37 cellular contexts compared by ENCODE assay signal in genomic region chrX:15547356-15547755, GRCh38. TPM values are rescaled to one million over a fixed set of nuclear protein-coding genes. Genes with fewer than 3 reads are reported as not detected.
"Had no signal": no experiment of that assay in that cellular context is flagged by ENCODE, and none has a peak within 500 bp of the region (broad histone marks: within the 10 kb centered on the region; RNA-seq: fewer than 3 reads in every experiment).

No MANE protein-coding gene starts in this region.

- H3K4me1 ChIP-seq: ascending aorta had no signal

- ATAC-seq: activated CD8-positive, alpha-beta memory T cell treated with anti-CD3 and anti-CD28 coated beads, Interleukin-2, amount 10 ng/mL, durations not matched to agents 7 days and 5 days; activated CD8-positive, alpha-beta T cell treated with anti-CD3 and anti-CD28 coated beads, Interleukin-2, amount 10 ng/mL, durations not matched to agents 7 days and 5 days; activated naive CD8-positive, alpha-beta T cell treated with anti-CD3 and anti-CD28 coated beads, Interleukin-2, amount 50 U/mL, for 24 hours had no signal

- H3K27me3 ChIP-seq: ascending aorta, cardiac muscle cell had no signal

- H3K9me3 Mint-ChIP-seq: activated B cell treated with CpG ODN at 0.5 μM for 24 hours; activated CD4-positive, alpha-beta memory T cell treated with anti-CD3 and anti-CD28 coated beads, Interleukin-2, amount 10 ng/mL, durations not matched to agents 7 days and 5 days; activated CD4-positive, alpha-beta T cell treated with anti-CD3 and anti-CD28 coated beads, Interleukin-2, amount 10 ng/mL, durations not matched to agents 7 days and 5 days; activated naive CD4-positive, alpha-beta T cell treated with anti-CD3 and anti-CD28 coated beads, Interleukin-2, amount 10 ng/mL, durations not matched to agents 7 days and 5 days; activated naive CD4-positive, alpha-beta T cell treated with anti-CD3 and anti-CD28 coated beads, Interleukin-2, amount 50 U/mL, for 24 hours; activated naive CD8-positive, alpha-beta T cell treated with anti-CD3 and anti-CD28 coated beads, Interleukin-2, amount 10 ng/mL, durations not matched to agents 7 days and 5 days; activated naive CD8-positive, alpha-beta T cell treated with anti-CD3 and anti-CD28 coated beads, Interleukin-2, amount 50 U/mL, for 24 hours; activated T-helper 2 cell treated with anti-CD3 and anti-CD28 coated beads, Interferon-gamma antibody, Interleukin-2, Interleukin-4, amounts not matched to agents 10 μg/mL and 5 μg/mL and 100 μg/mL, durations not matched to agents 14 hours and 24 hours and 36 hours; central memory CD8-positive, alpha-beta T cell; T-helper 1 cell treated with Interleukin-12 subunit alpha and Interleukin-12 subunit beta and Interleukin-4 antibody, amounts not matched to agents 30 μg/mL and 1 μg/mL, for 36 hours; T-helper 2 cell treated with Interferon-gamma antibody and Interleukin-4, amounts not matched to agents 5 μg/mL and 100 μg/mL, for 36 hours had no signal

- H3K4me1 Mint-ChIP-seq: activated B cell treated with CpG ODN at 0.5 μM for 24 hours; activated CD4-positive, alpha-beta memory T cell treated with anti-CD3 and anti-CD28 coated beads, Interleukin-2, amount 10 ng/mL, durations not matched to agents 7 days and 5 days; activated CD4-positive, alpha-beta T cell treated with anti-CD3 and anti-CD28 coated beads, Interleukin-2, amount 10 ng/mL, durations not matched to agents 7 days and 5 days; activated CD8-positive, alpha-beta memory T cell treated with anti-CD3 and anti-CD28 coated beads, Interleukin-2, amount 10 ng/mL, durations not matched to agents 7 days and 5 days; activated naive CD4-positive, alpha-beta T cell treated with anti-CD3 and anti-CD28 coated beads, Interleukin-2, amount 10 ng/mL, durations not matched to agents 7 days and 5 days; activated naive CD4-positive, alpha-beta T cell treated with anti-CD3 and anti-CD28 coated beads, Interleukin-2, amount 50 U/mL, for 24 hours; activated naive CD8-positive, alpha-beta T cell treated with anti-CD3 and anti-CD28 coated beads, Interleukin-2, amount 10 ng/mL, durations not matched to agents 7 days and 5 days; activated naive CD8-positive, alpha-beta T cell treated with anti-CD3 and anti-CD28 coated beads, Interleukin-2, amount 50 U/mL, for 24 hours; brain; central memory CD8-positive, alpha-beta T cell had no signal

- DNase-seq: activated B cell treated with CpG ODN at 0.5 μM for 24 hours; activated CD4-positive, alpha-beta memory T cell treated with anti-CD3 and anti-CD28 coated beads, Interleukin-2, amount 10 ng/mL, durations not matched to agents 7 days and 5 days; activated CD4-positive, alpha-beta T cell treated with anti-CD3 and anti-CD28 coated beads for 48 hours; activated CD4-positive, alpha-beta T cell treated with anti-CD3 and anti-CD28 coated beads, Interleukin-2, amount 10 ng/mL, durations not matched to agents 7 days and 5 days; activated CD4-positive, alpha-beta T cell treated with anti-CD3 and anti-CD28 coated beads, Interleukin-2, amount 50 U/mL, for 48 hours; activated CD4-positive, CD25-positive, alpha-beta regulatory T cell treated with anti-CD3 and anti-CD28 coated beads, Interleukin-2, amount 50 U/mL, for 72 hours; activated CD8-positive, alpha-beta memory T cell treated with anti-CD3 and anti-CD28 coated beads for 24 hours; activated CD8-positive, alpha-beta memory T cell treated with anti-CD3 and anti-CD28 coated beads, Interleukin-2, amount 10 ng/mL, durations not matched to agents 7 days and 5 days; activated CD8-positive, alpha-beta memory T cell treated with anti-CD3 and anti-CD28 coated beads, Interleukin-2, amount 50 U/mL, for 48 hours; activated CD8-positive, alpha-beta T cell treated with anti-CD3 and anti-CD28 coated beads, Interleukin-2, amount 10 ng/mL, durations not matched to agents 7 days and 5 days; activated effector memory CD4-positive, alpha-beta T cell treated with Interleukin-2 at 50 U/mL for 16 hours; activated gamma-delta T cell; activated naive CD4-positive, alpha-beta T cell treated with anti-CD3 and anti-CD28 coated beads, Interleukin-2, amount 10 ng/mL, durations not matched to agents 7 days and 5 days; activated naive CD4-positive, alpha-beta T cell treated with Interleukin-2 at 50 U/mL for 16 hours; activated naive CD8-positive, alpha-beta T cell treated with anti-CD3 and anti-CD28 coated beads, Interleukin-2, amount 10 ng/mL, durations not matched to agents 7 days and 5 days; activated naive CD8-positive, alpha-beta T cell treated with anti-CD3 and anti-CD28 coated beads, Interleukin-2, amount 50 U/mL, for 24 hours; activated T-cell treated with anti-CD3 and anti-CD28 coated beads, Interleukin-2, amount 50 U/mL, for 24 hours; activated T-cell treated with anti-CD3 and anti-CD28 coated beads, Interleukin-2, amount 50 U/mL, for 48 hours; amygdala; anterior cingulate cortex; caudate nucleus; cerebellar nuclear complex; T-helper 1 cell; T-helper 2 cell; T-helper 9 cell had no signal

- H3K27ac ChIP-seq: ascending aorta, cardiac muscle cell, VCaP had no signal

- FAIRE-seq: bronchial epithelial cell, TTC549 had no signal

- H3K27ac Mint-ChIP-seq: activated B cell treated with CpG ODN at 0.5 μM for 24 hours; activated CD4-positive, alpha-beta memory T cell treated with anti-CD3 and anti-CD28 coated beads, Interleukin-2, amount 10 ng/mL, durations not matched to agents 7 days and 5 days; activated CD4-positive, alpha-beta T cell treated with anti-CD3 and anti-CD28 coated beads, Interleukin-2, amount 10 ng/mL, durations not matched to agents 7 days and 5 days; activated CD8-positive, alpha-beta memory T cell treated with anti-CD3 and anti-CD28 coated beads, Interleukin-2, amount 10 ng/mL, durations not matched to agents 7 days and 5 days; activated CD8-positive, alpha-beta T cell treated with anti-CD3 and anti-CD28 coated beads, Interleukin-2, amount 10 ng/mL, durations not matched to agents 7 days and 5 days; activated naive CD4-positive, alpha-beta T cell treated with anti-CD3 and anti-CD28 coated beads, Interleukin-2, amount 10 ng/mL, durations not matched to agents 7 days and 5 days; activated naive CD4-positive, alpha-beta T cell treated with anti-CD3 and anti-CD28 coated beads, Interleukin-2, amount 50 U/mL, for 24 hours; activated naive CD8-positive, alpha-beta T cell; activated naive CD8-positive, alpha-beta T cell treated with anti-CD3 and anti-CD28 coated beads, Interleukin-2, amount 10 ng/mL, durations not matched to agents 7 days and 5 days; activated naive CD8-positive, alpha-beta T cell treated with anti-CD3 and anti-CD28 coated beads, Interleukin-2, amount 50 U/mL, for 24 hours; activated T-cell treated with anti-CD3 and anti-CD28 coated beads, Interleukin-2, amount 50 U/mL, for 24 hours; activated T-helper 2 cell treated with anti-CD3 and anti-CD28 coated beads, Interferon-gamma antibody, Interleukin-2, Interleukin-4, amounts not matched to agents 10 μg/mL and 5 μg/mL and 100 μg/mL, durations not matched to agents 14 hours and 24 hours and 36 hours; brain; T-helper 1 cell treated with Interleukin-12 subunit alpha and Interleukin-12 subunit beta and Interleukin-4 antibody, amounts not matched to agents 30 μg/mL and 1 μg/mL, for 36 hours; T-helper 2 cell treated with Interferon-gamma antibody and Interleukin-4, amounts not matched to agents 5 μg/mL and 100 μg/mL, for 36 hours had no signal

- H3K4me3 ChIP-seq: ascending aorta, cardiac muscle cell had no signal

- H3K36me3 Mint-ChIP-seq: activated CD8-positive, alpha-beta memory T cell treated with anti-CD3 and anti-CD28 coated beads, Interleukin-2, amount 10 ng/mL, durations not matched to agents 7 days and 5 days; activated naive CD4-positive, alpha-beta T cell treated with anti-CD3 and anti-CD28 coated beads, Interleukin-2, amount 10 ng/mL, durations not matched to agents 7 days and 5 days; activated naive CD4-positive, alpha-beta T cell treated with anti-CD3 and anti-CD28 coated beads, Interleukin-2, amount 50 U/mL, for 24 hours; activated naive CD8-positive, alpha-beta T cell; activated naive CD8-positive, alpha-beta T cell treated with anti-CD3 and anti-CD28 coated beads, Interleukin-2, amount 10 ng/mL, durations not matched to agents 7 days and 5 days; brain had no signal

- H3K27me3 Mint-ChIP-seq: activated B cell treated with CpG ODN at 0.5 μM for 24 hours; activated CD4-positive, alpha-beta T cell treated with anti-CD3 and anti-CD28 coated beads, Interleukin-2, amount 10 ng/mL, durations not matched to agents 7 days and 5 days; activated CD8-positive, alpha-beta memory T cell treated with anti-CD3 and anti-CD28 coated beads, Interleukin-2, amount 10 ng/mL, durations not matched to agents 7 days and 5 days; activated naive CD8-positive, alpha-beta T cell; activated naive CD8-positive, alpha-beta T cell treated with anti-CD3 and anti-CD28 coated beads, Interleukin-2, amount 10 ng/mL, durations not matched to agents 7 days and 5 days had no signal

- H3K4me3 Mint-ChIP-seq: activated B cell treated with CpG ODN at 0.5 μM for 24 hours; activated CD4-positive, alpha-beta memory T cell treated with anti-CD3 and anti-CD28 coated beads, Interleukin-2, amount 10 ng/mL, durations not matched to agents 7 days and 5 days; activated CD4-positive, alpha-beta T cell treated with anti-CD3 and anti-CD28 coated beads, Interleukin-2, amount 10 ng/mL, durations not matched to agents 7 days and 5 days; activated CD8-positive, alpha-beta memory T cell treated with anti-CD3 and anti-CD28 coated beads, Interleukin-2, amount 10 ng/mL, durations not matched to agents 7 days and 5 days; activated CD8-positive, alpha-beta T cell treated with anti-CD3 and anti-CD28 coated beads, Interleukin-2, amount 10 ng/mL, durations not matched to agents 7 days and 5 days; activated naive CD4-positive, alpha-beta T cell treated with anti-CD3 and anti-CD28 coated beads, Interleukin-2, amount 10 ng/mL, durations not matched to agents 7 days and 5 days; activated naive CD4-positive, alpha-beta T cell treated with anti-CD3 and anti-CD28 coated beads, Interleukin-2, amount 50 U/mL, for 24 hours; activated naive CD8-positive, alpha-beta T cell; activated naive CD8-positive, alpha-beta T cell treated with anti-CD3 and anti-CD28 coated beads, Interleukin-2, amount 10 ng/mL, durations not matched to agents 7 days and 5 days; activated naive CD8-positive, alpha-beta T cell treated with anti-CD3 and anti-CD28 coated beads, Interleukin-2, amount 50 U/mL, for 24 hours; activated T-cell treated with anti-CD3 and anti-CD28 coated beads, Interleukin-2, amount 50 U/mL, for 24 hours; brain; central memory CD8-positive, alpha-beta T cell; T-helper 1 cell treated with Interleukin-12 subunit alpha and Interleukin-12 subunit beta and Interleukin-4 antibody, amounts not matched to agents 30 μg/mL and 1 μg/mL, for 36 hours; T-helper 2 cell treated with Interferon-gamma antibody and Interleukin-4, amounts not matched to agents 5 μg/mL and 100 μg/mL, for 36 hours had no signal

- H3K9me3 ChIP-seq: ascending aorta had no signal

- H3K36me3 ChIP-seq: ascending aorta, cardiac muscle cell had no signal

RNA-seq across cellular contexts. Expression of gene BMX, which starts 46.7 kb away (rescaled TPM):
- total RNA-seq: activated B cell treated with CpG ODN at 0.5 μM for 24 hours; activated CD4-positive, alpha-beta memory T cell treated with anti-CD3 and anti-CD28 coated beads, Interleukin-2, amount 10 ng/mL, durations not matched to agents 7 days and 5 days; activated CD4-positive, alpha-beta T cell treated with anti-CD3 and anti-CD28 coated beads, Interleukin-2, amount 10 ng/mL, durations not matched to agents 7 days and 5 days; activated CD8-positive, alpha-beta memory T cell treated with anti-CD3 and anti-CD28 coated beads, Interleukin-2, amount 10 ng/mL, durations not matched to agents 7 days and 5 days; activated CD8-positive, alpha-beta T cell treated with anti-CD3 and anti-CD28 coated beads, Interleukin-2, amount 10 ng/mL, durations not matched to agents 7 days and 5 days; activated naive CD8-positive, alpha-beta T cell treated with anti-CD3 and anti-CD28 coated beads, Interleukin-2, amount 10 ng/mL, durations not matched to agents 7 days and 5 days; activated T-helper 2 cell treated with anti-CD3 and anti-CD28 coated beads, Interferon-gamma antibody, Interleukin-2, Interleukin-4, amounts not matched to agents 10 μg/mL and 5 μg/mL and 100 μg/mL, durations not matched to agents 14 hours and 24 hours and 36 hours; bronchial epithelial cell; cardiac muscle cell had no signal

RNA-seq across cellular contexts. Expression of gene ACE2, which starts 53.4 kb away (rescaled TPM):
- total RNA-seq: activated B cell treated with CpG ODN at 0.5 μM for 24 hours; activated CD4-positive, alpha-beta memory T cell treated with anti-CD3 and anti-CD28 coated beads, Interleukin-2, amount 10 ng/mL, durations not matched to agents 7 days and 5 days; activated CD4-positive, alpha-beta T cell treated with anti-CD3 and anti-CD28 coated beads, Interleukin-2, amount 10 ng/mL, durations not matched to agents 7 days and 5 days; activated CD8-positive, alpha-beta memory T cell treated with anti-CD3 and anti-CD28 coated beads, Interleukin-2, amount 10 ng/mL, durations not matched to agents 7 days and 5 days; activated CD8-positive, alpha-beta T cell treated with anti-CD3 and anti-CD28 coated beads, Interleukin-2, amount 10 ng/mL, durations not matched to agents 7 days and 5 days; activated naive CD8-positive, alpha-beta T cell treated with anti-CD3 and anti-CD28 coated beads, Interleukin-2, amount 10 ng/mL, durations not matched to agents 7 days and 5 days; activated T-helper 2 cell treated with anti-CD3 and anti-CD28 coated beads, Interferon-gamma antibody, Interleukin-2, Interleukin-4, amounts not matched to agents 10 μg/mL and 5 μg/mL and 100 μg/mL, durations not matched to agents 14 hours and 24 hours and 36 hours; bronchial epithelial cell had no signal
